In genomic region chrX:153828308-153828707, GRCh38 we compare ENCODE assay signal across 13 cellular contexts. TPM values are rescaled to one million over a fixed set of nuclear protein-coding genes. Genes with fewer than 3 reads are reported as not detected.
DNase-seq lines count a peak whose midpoint lies in the region; ATAC-seq and TF ChIP-seq lines count a peak whose summit lies in the region.
"Had no signal": no experiment of that assay in that cellular context is flagged by ENCODE, and none has a peak within 500 bp of the region (broad histone marks: within the 10 kb centered on the region; RNA-seq: fewer than 3 reads in every experiment).

No MANE protein-coding gene starts in this region.

- H3K9me3 ChIP-seq in muscle layer of colon (ENCODE audit: low read length) (no peaks in the 10 kb centered on the region), thoracic aorta (no peaks in the 10 kb centered on the region), WERI-Rb-1 (ENCODE audit: severe bottlenecking) (peaks cover 8% of the 10 kb centered on the region), OCI-LY7 (ENCODE audit: low read length) (no peaks in the 10 kb centered on the region)

- peak overlapping the region; percentile 29 for H3K27ac ChIP-seq in muscle layer of colon (ENCODE audit: low read depth, low read length)
- H3K27ac ChIP-seq in thoracic aorta: no peak overlapping the region
- no peak overlapping the region for H3K27ac ChIP-seq in WERI-Rb-1
- H3K27ac ChIP-seq in OCI-LY7 (ENCODE audit: low read depth, low read length, poor library complexity, severe bottlenecking): no peak overlapping the region

- CTCF ChIA-PET in OCI-LY7 (lab: Charles Lee; ENCODE audit: unreplicated experiment): no interaction called here

- H3K9me2 ChIP-seq in OCI-LY7 (ENCODE audit: insufficient read depth, low read length): no peaks in the 10 kb centered on the region

- H3K36me3 Mint-ChIP-seq in effector memory CD8-positive, alpha-beta T cell (ENCODE audit: insufficient read depth): no peaks in the 10 kb centered on the region

- H3K36me3 ChIP-seq in H7 (replicated peaks; ENCODE audit: control insufficient read depth, insufficient read depth, low read length): no peaks in the 10 kb centered on the region; the same call in 1 of the 2 replicates
- no peaks in the 10 kb centered on the region for H3K36me3 ChIP-seq in muscle layer of colon (ENCODE audit: insufficient read depth, low read length)
- no peaks in the 10 kb centered on the region for H3K36me3 ChIP-seq in thoracic aorta
- H3K36me3 ChIP-seq in WERI-Rb-1: no peaks in the 10 kb centered on the region; the same call in 1 of the 2 replicates
- no peaks in the 10 kb centered on the region for H3K36me3 ChIP-seq in OCI-LY7 (ENCODE audit: insufficient read depth, low read length)

- H3K27ac Mint-ChIP-seq in effector memory CD8-positive, alpha-beta T cell: no peak overlapping the region
- H3K27ac Mint-ChIP-seq: activated CD8-positive, alpha-beta T cell treated with anti-CD3 and anti-CD28 coated beads, Interleukin-2, amount 10 ng/mL, durations not matched to agents 7 days and 5 days had no signal

- no peak overlapping the region for H3K4me2 ChIP-seq in OCI-LY7 (ENCODE audit: low read length)

- H3K9ac ChIP-seq in muscle layer of colon (ENCODE audit: low read length): no peak overlapping the region

- H3K4me3 Mint-ChIP-seq in effector memory CD8-positive, alpha-beta T cell: peak overlapping the region; percentile 0 to 37
- H3K4me3 Mint-ChIP-seq: activated CD8-positive, alpha-beta T cell treated with anti-CD3 and anti-CD28 coated beads, Interleukin-2, amount 10 ng/mL, durations not matched to agents 7 days and 5 days had no signal

- H3K4me3 ChIP-seq in H7 (ENCODE audit: insufficient read depth, low read depth, low read length) (peak overlapping the region; percentile 72), muscle layer of colon (ENCODE audit: low read depth in 1 of 2, low read length in 2 of 2) (peak overlapping the region; percentile 13 to 58), thoracic aorta (peak overlapping the region; percentile 66), WERI-Rb-1 (ENCODE audit: low read depth, low read length) (no peak overlapping the region), OCI-LY7 (ENCODE audit: low read depth, low read length, poor library complexity, severe bottlenecking) (no peak overlapping the region)

- no peak overlapping the region for H2AFZ ChIP-seq in OCI-LY7 (ENCODE audit: low read length)

- H3K4me1 Mint-ChIP-seq in effector memory CD8-positive, alpha-beta T cell (ENCODE audit: low read depth in 2 of 2): peaks cover 22 to 23% of the 10 kb centered on the region in 2 donors

- no peaks in the 10 kb centered on the region for H3K27me3 Mint-ChIP-seq in effector memory CD8-positive, alpha-beta T cell

- intact Hi-C loops in OCI-LY7 (cut with micrococcal nuclease; ENCODE audit: unreplicated experiment): loop anchor here (10.0 kb wide), 1 partner anchor 56 kb away; the partner anchor contains the start of gene L1CAM

- H3K4me1 ChIP-seq in muscle layer of colon (ENCODE audit: insufficient read depth, low read length) (no peaks in the 10 kb centered on the region), thoracic aorta (ENCODE audit: control insufficient read depth in 1 of 2, low read depth in 2 of 2) (peaks cover 0 to 10% of the 10 kb centered on the region in 2 donors), OCI-LY7 (ENCODE audit: insufficient read depth, low read length, poor library complexity, severe bottlenecking) (no peaks in the 10 kb centered on the region)

- no peaks in the 10 kb centered on the region for H4K20me1 ChIP-seq in OCI-LY7 (ENCODE audit: insufficient read depth, low read length)

- ATAC-seq in effector memory CD8-positive, alpha-beta T cell (replicated peaks): no peak
- ATAC-seq in thoracic aorta (ENCODE audit: insufficient number of reproducible peaks, low FRiP score, low read depth): no peak
- ATAC-seq: activated CD8-positive, alpha-beta T cell treated with anti-CD3 and anti-CD28 coated beads, Interleukin-2, amount 10 ng/mL, durations not matched to agents 7 days and 5 days had no signal

- POLR2A ChIA-PET in OCI-LY7 (lab: Charles Lee): no interaction called here

- H3K27me3 ChIP-seq in H7 (ENCODE audit: control insufficient read depth, insufficient read depth, low read length): no peaks in the 10 kb centered on the region
- peaks cover 0 to 49% of the 10 kb centered on the region in 2 donors for H3K27me3 ChIP-seq in muscle layer of colon (ENCODE audit: control insufficient read depth in 1 of 2, insufficient read depth in 2 of 2, low read length in 2 of 2)
- no peaks in the 10 kb centered on the region for H3K27me3 ChIP-seq in thoracic aorta (replicated peaks; ENCODE audit: insufficient read depth)
- H3K27me3 ChIP-seq in WERI-Rb-1 (ENCODE audit: insufficient read depth, low read depth, severe bottlenecking): peaks cover 26% of the 10 kb centered on the region

- no peaks in the 10 kb centered on the region for H3K9me3 Mint-ChIP-seq in effector memory CD8-positive, alpha-beta T cell

- peak; percentile 61 for DNase-seq in H7
- DNase-seq in effector memory CD8-positive, alpha-beta T cell: no peak
- no peak for DNase-seq in thoracic aorta (ENCODE audit: low spot score)
- DNase-seq in GM19240 (ENCODE audit: insufficient read length, low spot score): no peak
- DNase-seq in WERI-Rb-1: no peak
- DNase-seq in OCI-LY7 (ENCODE audit: low spot score): no peak
- no peak for DNase-seq in GM03348 (ENCODE audit: low spot score)
- DNase-seq: activated CD8-positive, alpha-beta T cell treated with anti-CD3 and anti-CD28 coated beads, Interleukin-2, amount 10 ng/mL, durations not matched to agents 7 days and 5 days; activated gamma-delta T cell treated with Interleukin-2 at 50 U/mL for 16 hours; NCI-H1092; T-helper 9 cell had no signal

- BruUV-seq in OCI-LY7 (replicated peaks; lab: Mats Ljungman, UMichigan): no TSS peak

- TF ChIP-seq CTCF in thoracic aorta (IDR thresholded peaks at IDR 0.05) (no peak), WERI-Rb-1 (IDR thresholded peaks at IDR 0.05; ENCODE audit: low read depth, low read length) (no peak), OCI-LY7 (conservative IDR thresholded peaks at IDR 0.05; ENCODE audit: low read length) (no peak)

- H3K79me2 ChIP-seq in OCI-LY7 (ENCODE audit: insufficient read depth, low read depth, low read length): no peaks in the 10 kb centered on the region

RNA-seq across cellular contexts. Expression of gene PDZD4, which starts 2.0 kb away (rescaled TPM):
- total RNA-seq in H7 (2014; rRNA removed; shearing (Covaris generic)): 73.0 and 76.3 TPM in 2 replicates
- 10 to 100 TPM in 1 of 2 donors, 1 to 10 TPM in 1; 4.4 to 11.6 TPM for total RNA-seq in thoracic aorta
- not detected in 2 replicates for total RNA-seq in OCI-LY7 (2014; rRNA removed; shearing (Covaris generic))
- total RNA-seq in OCI-LY7 (2022): not detected in 2 replicates

RNA-seq across cellular contexts. Expression of gene SSR4, which starts 33.8 kb away (rescaled TPM):
- 148 and 198 TPM in 2 replicates for total RNA-seq in H7 (2014; rRNA removed; shearing (Covaris generic))
- total RNA-seq in thoracic aorta: 100 to 1,000 TPM; 103 to 299 TPM
- 121 and 165 TPM in 2 replicates for total RNA-seq in OCI-LY7 (2014; rRNA removed; shearing (Covaris generic))
- 156 and 186 TPM in 2 replicates for total RNA-seq in OCI-LY7 (2022)

RNA-seq across cellular contexts. Expression of gene IDH3G, which starts 34.1 kb away (rescaled TPM):
- total RNA-seq in H7 (2014; rRNA removed; shearing (Covaris generic)): 63.3 and 76.2 TPM in 2 replicates
- 10 to 100 TPM; 70.9 to 91.9 TPM for total RNA-seq in thoracic aorta
- 52.5 and 53.2 TPM in 2 replicates for total RNA-seq in OCI-LY7 (2014; rRNA removed; shearing (Covaris generic))
- 47.5 and 51.8 TPM in 2 replicates for total RNA-seq in OCI-LY7 (2022)

RNA-seq across cellular contexts. Expression of gene SRPK3, which starts 47.5 kb away (rescaled TPM):
- total RNA-seq in H7 (2014; rRNA removed; shearing (Covaris generic)): not detected in 2 replicates
- total RNA-seq in thoracic aorta (1 to 10 TPM; 4.9 to 9.5 TPM), OCI-LY7 (2022) (not detected in 2 replicates)
- total RNA-seq in OCI-LY7 (2014; rRNA removed; shearing (Covaris generic)): not detected in 2 replicates
- total RNA-seq: activated CD8-positive, alpha-beta T cell treated with anti-CD3 and anti-CD28 coated beads, Interleukin-2, amount 10 ng/mL, durations not matched to agents 7 days and 5 days; HT1080 had no signal

RNA-seq across cellular contexts. Expression of gene L1CAM, which starts 57.7 kb away (rescaled TPM):
- 9.9 and 17.0 TPM in 2 replicates for total RNA-seq in H7 (2014; rRNA removed; shearing (Covaris generic))
- 10 to 100 TPM in 1 of 2 donors, 1 to 10 TPM in 1; 1.1 to 18.3 TPM for total RNA-seq in thoracic aorta
- total RNA-seq in OCI-LY7 (2014; rRNA removed; shearing (Covaris generic)): not detected in 2 replicates
- not detected in 2 replicates for total RNA-seq in OCI-LY7 (2022)

Comparison
In these comparisons a context has a peak if more than half of its experiments do, and no peak if none do; other contexts are left out.
1. H3K4me3 ChIP-seq: peak in H7 (single experiment), muscle layer of colon (2 of 2) and thoracic aorta (single experiment); none in WERI-Rb-1 (single experiment) and OCI-LY7 (single experiment).
2. RNA of gene PDZD4, which starts 2.0 kb away (total RNA-seq): 73.0 to 76.3 TPM in H7 and 4.4 to 11.6 TPM in thoracic aorta; not detected in OCI-LY7; every median in the first group is over 4 times any median in the second.